ENCODE assay signal across 1 cellular context in the genomic region with DNA sequence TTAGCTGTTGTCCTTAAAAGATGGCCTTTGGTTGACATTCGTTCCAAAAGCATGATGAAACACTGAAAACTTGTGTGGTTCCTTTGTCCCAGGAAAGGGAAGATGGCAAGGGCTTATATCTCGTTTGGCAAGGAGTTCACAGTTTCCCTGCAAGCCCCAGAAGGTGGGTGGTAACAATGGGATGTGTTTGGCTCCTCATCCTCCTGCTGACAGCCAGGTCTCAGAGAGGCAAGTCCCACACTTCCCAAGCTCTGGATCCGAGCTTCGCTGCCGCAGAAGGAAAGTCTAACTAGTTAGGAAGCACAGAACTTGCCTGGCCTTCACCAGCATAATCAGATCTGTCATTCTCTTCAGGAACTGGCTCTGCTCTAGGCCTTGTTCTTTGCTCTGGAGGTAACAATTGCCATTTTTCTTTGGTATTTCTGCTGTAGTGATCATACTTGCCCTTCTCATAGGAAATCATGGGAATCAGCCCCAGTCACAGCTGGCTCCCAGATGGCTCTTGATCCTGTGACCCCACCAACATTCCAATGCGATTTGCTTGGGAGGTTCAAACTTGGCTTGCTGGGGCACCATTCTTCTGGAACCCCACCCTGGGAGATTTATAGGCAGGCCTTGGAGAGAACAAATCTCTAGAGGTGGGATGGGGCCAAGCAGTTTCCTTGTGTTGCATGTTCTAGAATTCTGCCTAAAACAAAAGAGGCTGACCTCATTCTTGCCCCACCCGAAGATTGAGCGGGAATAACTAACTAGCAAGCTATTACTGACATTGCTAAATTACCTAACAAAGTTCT.
TF ChIP-seq lines count a peak whose summit lies in the region.

No MANE protein-coding gene starts in this region.

TF ChIP-seq in IMR-90, 13 proteins besides CTCF, POLR2A, EP300 and RAD21:
- TF ChIP-seq, protein P1, sequence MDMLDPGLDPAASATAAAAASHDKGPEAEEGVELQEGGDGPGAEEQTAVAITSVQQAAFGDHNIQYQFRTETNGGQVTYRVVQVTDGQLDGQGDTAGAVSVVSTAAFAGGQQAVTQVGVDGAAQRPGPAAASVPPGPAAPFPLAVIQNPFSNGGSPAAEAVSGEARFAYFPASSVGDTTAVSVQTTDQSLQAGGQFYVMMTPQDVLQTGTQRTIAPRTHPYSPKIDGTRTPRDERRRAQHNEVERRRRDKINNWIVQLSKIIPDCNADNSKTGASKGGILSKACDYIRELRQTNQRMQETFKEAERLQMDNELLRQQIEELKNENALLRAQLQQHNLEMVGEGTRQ (IDR thresholded peaks at IDR 0.05; ENCODE audit: low read depth, low read length) = no peak
- TF ChIP-seq RCOR1 (IDR thresholded peaks at IDR 0.05; ENCODE audit: insufficient replicate concordance, low read length) = no peak
- TF ChIP-seq MXI1 (IDR thresholded peaks at IDR 0.05; ENCODE audit: borderline replicate concordance, low read depth, low read length) = no peak
- no peak for TF ChIP-seq RFX5 (IDR thresholded peaks at IDR 0.05; ENCODE audit: low read depth, low read length)
- TF ChIP-seq CHD1 (IDR thresholded peaks at IDR 0.05; ENCODE audit: low read depth, low read length) = no peak
- TF ChIP-seq SMC3 (IDR thresholded peaks at IDR 0.05; ENCODE audit: low read depth, low read length) = no peak
- TF ChIP-seq CEBPB (IDR thresholded peaks at IDR 0.05; ENCODE audit: low read depth, low read length) = no peak
- TF ChIP-seq, protein P2, sequence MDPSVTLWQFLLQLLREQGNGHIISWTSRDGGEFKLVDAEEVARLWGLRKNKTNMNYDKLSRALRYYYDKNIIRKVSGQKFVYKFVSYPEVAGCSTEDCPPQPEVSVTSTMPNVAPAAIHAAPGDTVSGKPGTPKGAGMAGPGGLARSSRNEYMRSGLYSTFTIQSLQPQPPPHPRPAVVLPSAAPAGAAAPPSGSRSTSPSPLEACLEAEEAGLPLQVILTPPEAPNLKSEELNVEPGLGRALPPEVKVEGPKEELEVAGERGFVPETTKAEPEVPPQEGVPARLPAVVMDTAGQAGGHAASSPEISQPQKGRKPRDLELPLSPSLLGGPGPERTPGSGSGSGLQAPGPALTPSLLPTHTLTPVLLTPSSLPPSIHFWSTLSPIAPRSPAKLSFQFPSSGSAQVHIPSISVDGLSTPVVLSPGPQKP (IDR thresholded peaks at IDR 0.05; ENCODE audit: borderline replicate concordance, low read depth, low read length) = no peak
- no peak for TF ChIP-seq BHLHE40 (IDR thresholded peaks at IDR 0.05; ENCODE audit: low read depth, low read length)
- TF ChIP-seq FOS (IDR thresholded peaks at IDR 0.05; ENCODE audit: low read depth, low read length) = no peak
- no peak for TF ChIP-seq MAZ (IDR thresholded peaks at IDR 0.05; ENCODE audit: borderline replicate concordance, low read depth, low read length)
